In the genomic region with DNA sequence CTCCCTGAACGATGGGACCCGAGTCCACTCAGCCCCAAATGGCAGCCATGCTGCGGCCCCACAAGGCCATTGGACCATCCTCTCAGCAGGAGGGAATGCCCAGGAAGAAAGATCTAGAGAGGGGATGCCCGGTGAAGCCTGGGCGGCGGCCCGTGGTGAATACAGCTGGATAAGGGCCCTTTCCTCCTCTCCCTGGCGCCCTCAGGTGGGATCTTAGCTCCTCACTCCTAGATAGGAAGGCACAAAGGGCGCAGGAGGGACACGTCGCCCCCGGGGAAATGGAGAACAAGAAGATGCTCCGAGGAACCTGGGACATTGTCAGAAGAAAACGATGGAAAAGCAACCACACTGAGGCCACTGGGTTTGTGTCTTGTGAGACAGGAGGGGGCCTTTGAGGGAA, we compare ENCODE assay signal across 18 cellular contexts. TPM values are rescaled to one million over a fixed set of nuclear protein-coding genes. Genes with fewer than 3 reads are reported as not detected.
A peak's percentile ranks its signal among the peaks of the same experiment; 100 is the strongest.
DNase-seq lines count a peak whose midpoint lies in the region; TF ChIP-seq lines count a peak whose summit lies in the region.
"Had no signal": no experiment of that assay in that cellular context is flagged by ENCODE, and none has a peak within 500 bp of the region (broad histone marks: within the 10 kb centered on the region; RNA-seq: fewer than 3 reads in every experiment).

No MANE protein-coding gene starts in this region.

- H3K4me3 Mint-ChIP-seq in CD14-positive monocyte, result peak overlapping the region; percentile 31 to 98
- H3K4me3 Mint-ChIP-seq in endodermal cell, result no peak overlapping the region
- H3K4me3 Mint-ChIP-seq: CD8-positive, alpha-beta memory T cell had no signal

- H3K18ac ChIP-seq in mesendoderm (ENCODE audit: low read length), result no peak overlapping the region

- no peak overlapping the region for H4K5ac ChIP-seq in mesendoderm (ENCODE audit: low read length)

- H3K23ac ChIP-seq in mesendoderm (ENCODE audit: low read length), result no peak overlapping the region

- intact Hi-C loops in CD14-positive monocyte (cut with micrococcal nuclease), result no loop called here
- intact Hi-C loops in lower leg skin (cut with DNase I; ENCODE audit: low total_unique reads), result no loop called here

- H2BK15ac ChIP-seq in mesendoderm (replicated peaks; ENCODE audit: low read depth), result no peak overlapping the region

- no peak overlapping the region for H3K9ac ChIP-seq in endodermal cell (ENCODE audit: extremely low read depth, low read length, poor library complexity, severe bottlenecking)
- no peak overlapping the region for H3K9ac ChIP-seq in mesendoderm (ENCODE audit: low read length)
- H3K9ac ChIP-seq: GM23248 had no signal

- peaks cover 56% of the 10 kb centered on the region for H3K4me1 Mint-ChIP-seq in CD14-positive monocyte
- peaks cover 3% of the 10 kb centered on the region for H3K4me1 Mint-ChIP-seq in endodermal cell

- H3K27ac ChIP-seq in endodermal cell (ENCODE audit: low read depth, low read length), result no peak overlapping the region
- no peak overlapping the region for H3K27ac ChIP-seq in mesendoderm (ENCODE audit: low read depth, low read length)
- H3K27ac ChIP-seq: A549, GM23248, HL-60 had no signal

- H3K27ac Mint-ChIP-seq in CD14-positive monocyte, result peak overlapping the region in 2 of 7 donors; percentile 13 to 76
- no peak overlapping the region for H3K27ac Mint-ChIP-seq in endodermal cell

- H4K8ac ChIP-seq in mesendoderm (ENCODE audit: low read depth, low read length), result no peak overlapping the region

- no peak overlapping the region for H3K4ac ChIP-seq in mesendoderm (ENCODE audit: low read depth, low read length)

- H3K9me3 ChIP-seq in endodermal cell (ENCODE audit: control insufficient read depth, low read length), result no peaks in the 10 kb centered on the region
- H3K9me3 ChIP-seq: A549, BE2C, Caco-2 had no signal

- WGBS in endodermal cell (ENCODE audit: insufficient coverage in 1 of 2, insufficient read length in 1 of 2), 2 experiments, result 69 to 86% methylated on average over 8 to 14 of the region's 14 CpGs
- WGBS in mesendoderm (ENCODE audit: extremely low coverage, insufficient coverage, low lambda C conversion rate), result no CpG with 5 or more reads among the region's 14 CpGs
- 65 to 74% methylated on average over 14 of the region's 14 CpGs for WGBS in lower leg skin, 2 donors

- H3K36me3 Mint-ChIP-seq in CD14-positive monocyte (peaks cover 69 to 70% of the 10 kb centered on the region in 2 donors), endodermal cell (ENCODE audit: low read depth) (no peaks in the 10 kb centered on the region)
- H3K36me3 Mint-ChIP-seq: CD8-positive, alpha-beta memory T cell had no signal

- no peak overlapping the region for H3K4me3 ChIP-seq in H7 (ENCODE audit: insufficient read depth, low read depth, low read length)
- no peak overlapping the region for H3K4me3 ChIP-seq in endodermal cell (ENCODE audit: low read length)
- no peak overlapping the region for H3K4me3 ChIP-seq in mesendoderm (ENCODE audit: low read length)
- no peak overlapping the region for H3K4me3 ChIP-seq in lower leg skin (ENCODE audit: low read depth, poor library complexity, severe bottlenecking)
- H3K4me3 ChIP-seq: A549, GM23248 had no signal

- no peak overlapping the region for H3K56ac ChIP-seq in mesendoderm (ENCODE audit: low read length)

- no peaks in the 10 kb centered on the region for H3K79me2 ChIP-seq in mesendoderm (ENCODE audit: control insufficient read depth, insufficient read depth, low read length)

- no peak overlapping the region for H2AK5ac ChIP-seq in mesendoderm (ENCODE audit: low read length)

- H3K4me2 ChIP-seq in mesendoderm (ENCODE audit: low read length), result no peak overlapping the region
- H3K4me2 ChIP-seq: A549 had no signal

- TF ChIP-seq CTCF in CD14-positive monocyte (IDR thresholded peaks at IDR 0.05), result no peak
- TF ChIP-seq CTCF in endodermal cell (conservative IDR thresholded peaks at IDR 0.05), result peak; percentile 40
- TF ChIP-seq CTCF in lower leg skin (IDR thresholded peaks at IDR 0.05), result no peak

- H3K27me3 ChIP-seq in H7 (ENCODE audit: control insufficient read depth, insufficient read depth, low read length) (no peaks in the 10 kb centered on the region), endodermal cell (ENCODE audit: control insufficient read depth, insufficient read depth, low read length, poor library complexity, severe bottlenecking) (peaks cover 3% of the 10 kb centered on the region), mesendoderm (ENCODE audit: insufficient read depth, low read length, poor library complexity) (no peaks in the 10 kb centered on the region)

- no peaks in the 10 kb centered on the region for H3K79me1 ChIP-seq in mesendoderm (ENCODE audit: low read length)

- DNase-seq in CD14-positive monocyte (ENCODE audit: low spot score) (peak; percentile 43), H7 (peak; percentile 76), endodermal cell (peak; percentile 69), mesendoderm (peak; percentile 14), lower leg skin (ENCODE audit: low spot score in 2 of 2) (no peak), T-helper 9 cell (no peak)
- no peak for DNase-seq in activated effector memory CD4-positive, alpha-beta T cell treated with anti-CD3 and anti-CD28 coated beads, Interleukin-2, amount 50 U/mL, for 16 hours
- DNase-seq in activated CD8-positive, alpha-beta memory T cell treated with anti-CD3 and anti-CD28 coated beads for 24 hours, result no peak
- DNase-seq: BE2C; Caco-2; CD8-positive, alpha-beta memory T cell; DND-41; GDM1; GM23248; HCEC 1CT had no signal

- H3K4me1 ChIP-seq in endodermal cell (ENCODE audit: control insufficient read depth, insufficient read depth, low read length), result no peaks in the 10 kb centered on the region
- H3K4me1 ChIP-seq in mesendoderm (ENCODE audit: control insufficient read depth, low read depth, low read length), result no peaks in the 10 kb centered on the region
- H3K4me1 ChIP-seq: A549, BE2C, Caco-2 had no signal

- H3K27me3 Mint-ChIP-seq in CD14-positive monocyte (ENCODE audit: low read depth in 3 of 3), result peaks cover 0 to 3% (median 0%) of the 10 kb centered on the region in 3 donors
- H3K27me3 Mint-ChIP-seq in endodermal cell (ENCODE audit: insufficient read depth), result peaks cover 7% of the 10 kb centered on the region

- no peaks in the 10 kb centered on the region for H3K36me3 ChIP-seq in H7 (replicated peaks; ENCODE audit: control insufficient read depth, insufficient read depth, low read length)
- no peaks in the 10 kb centered on the region for H3K36me3 ChIP-seq in endodermal cell (ENCODE audit: control insufficient read depth, insufficient read depth, low read length)
- H3K36me3 ChIP-seq in mesendoderm (ENCODE audit: control insufficient read depth, insufficient read depth, low read length), result no peaks in the 10 kb centered on the region
- H3K36me3 ChIP-seq: BE2C had no signal

- peaks cover 0 to 2% (median 0%) of the 10 kb centered on the region in 7 donors for H3K9me3 Mint-ChIP-seq in CD14-positive monocyte
- no peaks in the 10 kb centered on the region for H3K9me3 Mint-ChIP-seq in endodermal cell
- H3K9me3 Mint-ChIP-seq: CD8-positive, alpha-beta memory T cell had no signal

- H2BK120ac ChIP-seq in mesendoderm (ENCODE audit: low read depth, low read length), result no peak overlapping the region

- TF ChIP-seq POLR2A in lower leg skin (IDR thresholded peaks at IDR 0.05), result no peak

- H2BK5ac ChIP-seq in mesendoderm (ENCODE audit: low read length), result no peak overlapping the region

RNA-seq across cellular contexts. Expression of a gene that starts 2.5 kb away (rescaled TPM):
- 100 to 1,000 TPM in 1 of 2 donors, 10 to 100 TPM in 1; 93.1 to 141 TPM for polyA plus RNA-seq in CD14-positive monocyte
- not detected in 2 replicates for total RNA-seq in H7 (2014; rRNA removed; shearing (Covaris generic))
- total RNA-seq in endodermal cell (not detected), lower leg skin (1 to 10 TPM in 2 of 4 donors, under 1 TPM in 2; 0.15 to 1.5 (median 0.75) TPM)
- not detected for polyA plus RNA-seq in endodermal cell (2013, experiment 1 of 2)
- not detected for polyA plus RNA-seq in endodermal cell (2013, experiment 2 of 2)
- polyA plus RNA-seq in mesendoderm (2013, experiment 1 of 2), result not detected
- not detected for polyA plus RNA-seq in mesendoderm (2013, experiment 2 of 2)
- total RNA-seq: Caco-2 had no signal
- polyA plus RNA-seq: A549; AG04450; CD8-positive, alpha-beta memory T cell had no signal

RNA-seq across cellular contexts. Expression of a gene that starts 12.1 kb away (rescaled TPM):
- 100 to 1,000 TPM in 1 of 2 donors, 10 to 100 TPM in 1; 88.0 to 102 TPM for polyA plus RNA-seq in CD14-positive monocyte
- not detected in 2 replicates for total RNA-seq in H7 (2014; rRNA removed; shearing (Covaris generic))
- total RNA-seq in endodermal cell (not detected), lower leg skin (1 to 10 TPM in 1 of 4 donors, under 1 TPM in 2, not detected in 1; 0.12 to 1.3 (median 0.55) TPM)
- polyA plus RNA-seq in endodermal cell (2013, experiment 1 of 2), result not detected
- polyA plus RNA-seq in endodermal cell (2013, experiment 2 of 2), result not detected
- not detected for polyA plus RNA-seq in mesendoderm (2013, experiment 1 of 2)
- polyA plus RNA-seq in mesendoderm (2013, experiment 2 of 2), result not detected
- total RNA-seq: Caco-2, GM23248 had no signal
- polyA plus RNA-seq: A549; AG04450; CD8-positive, alpha-beta memory T cell; GM23248 had no signal

RNA-seq across cellular contexts. Expression of a gene that starts 23.9 kb away (rescaled TPM):
- 100 to 1,000 TPM in 1 of 2 donors, 10 to 100 TPM in 1; 84.7 to 148 TPM for polyA plus RNA-seq in CD14-positive monocyte
- not detected in 2 replicates for total RNA-seq in H7 (2014; rRNA removed; shearing (Covaris generic))
- total RNA-seq in endodermal cell, result not detected
- polyA plus RNA-seq in endodermal cell (2013, experiment 1 of 2), result not detected
- not detected for polyA plus RNA-seq in endodermal cell (2013, experiment 2 of 2)
- polyA plus RNA-seq in mesendoderm (2013, experiment 1 of 2), result not detected
- polyA plus RNA-seq in mesendoderm (2013, experiment 2 of 2), result not detected
- not detected for total RNA-seq in lower leg skin
- total RNA-seq: Caco-2; CD8-positive, alpha-beta memory T cell; GM23248 had no signal
- polyA plus RNA-seq: AG04450; CD8-positive, alpha-beta memory T cell; GM23248 had no signal

RNA-seq across cellular contexts. Expression of a gene that starts 48.7 kb away (rescaled TPM):
- polyA plus RNA-seq in CD14-positive monocyte, result under 1 TPM; 0.41 to 0.50 TPM
- total RNA-seq in H7 (2014; rRNA removed; shearing (Covaris generic)), result not detected in 2 replicates
- total RNA-seq in endodermal cell (not detected), lower leg skin (not detected)
- polyA plus RNA-seq in endodermal cell (2013, experiment 1 of 2), result not detected
- not detected for polyA plus RNA-seq in endodermal cell (2013, experiment 2 of 2)
- not detected for polyA plus RNA-seq in mesendoderm (2013, experiment 1 of 2)
- not detected for polyA plus RNA-seq in mesendoderm (2013, experiment 2 of 2)
- total RNA-seq: Caco-2; CD8-positive, alpha-beta memory T cell; GM23248 had no signal
- polyA plus RNA-seq: A549; AG04450; CD8-positive, alpha-beta memory T cell; GM23248 had no signal

Comparison
In these comparisons a context has a peak if more than half of its experiments do, and no peak if none do; other contexts are left out.
1. DNase-seq: peak in CD14-positive monocyte (single experiment), H7 (single experiment), endodermal cell (single experiment) and mesendoderm (single experiment); none in lower leg skin (0 of 2), activated effector memory CD4-positive, alpha-beta T cell treated with anti-CD3 and anti-CD28 coated beads, Interleukin-2, amount 50 U/mL, for 16 hours (single experiment), activated CD8-positive, alpha-beta memory T cell treated with anti-CD3 and anti-CD28 coated beads for 24 hours (single experiment) and T-helper 9 cell (single experiment).